33 cellular contexts compared by ENCODE assay signal in the genomic region with DNA sequence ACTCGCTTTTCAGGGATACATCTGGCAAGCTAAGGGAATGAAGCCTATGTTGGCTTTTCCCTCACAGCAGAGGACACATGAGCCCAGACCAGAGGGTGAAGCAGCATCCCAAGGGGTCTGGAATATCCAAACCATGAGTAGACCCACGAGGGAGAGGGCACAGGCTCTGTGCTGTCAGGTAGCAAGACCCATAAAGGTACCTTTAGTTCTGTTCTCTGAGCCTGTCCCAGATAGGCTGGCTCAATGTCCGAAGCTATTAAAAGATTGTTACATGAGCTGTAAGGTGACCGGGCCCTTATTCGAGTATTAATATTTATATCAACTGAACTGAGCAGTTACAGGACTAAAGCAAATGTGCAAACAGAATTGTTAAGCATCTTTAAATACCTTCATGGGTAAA.
"Had no signal": no experiment of that assay in that cellular context is flagged by ENCODE, and none has a peak within 500 bp of the region (broad histone marks: within the 10 kb centered on the region; RNA-seq: fewer than 3 reads in every experiment).

No MANE protein-coding gene starts in this region.

- H3K27ac ChIP-seq: ascending aorta, breast epithelium, Peyer's patch, WERI-Rb-1 had no signal

- H3K36me3 ChIP-seq: breast epithelium, Peyer's patch had no signal

- H3K4me3 ChIP-seq: ascending aorta, breast epithelium, K562, Peyer's patch had no signal

- ATAC-seq: activated T-cell treated with anti-CD3 and anti-CD28 coated beads, Interleukin-2, amount 50 U/mL, for 72 hours; K562; PC-3 had no signal

- H3K9me3 ChIP-seq: ascending aorta, breast epithelium, Peyer's patch had no signal

- H3K27me3 ChIP-seq: ascending aorta, breast epithelium, Peyer's patch had no signal

- DNase-seq: activated CD4-positive, alpha-beta memory T cell treated with anti-CD3 and anti-CD28 coated beads, Interleukin-2, amount 10 ng/mL, durations not matched to agents 7 days and 5 days; activated CD4-positive, alpha-beta T cell treated with anti-CD3 and anti-CD28 coated beads for 1 hour; activated CD4-positive, alpha-beta T cell treated with anti-CD3 and anti-CD28 coated beads for 48 hours; activated CD4-positive, CD25-positive, alpha-beta regulatory T cell; activated gamma-delta T cell; activated naive CD4-positive, alpha-beta T cell treated with Interleukin-2 at 50 U/mL for 16 hours; activated naive CD8-positive, alpha-beta T cell treated with anti-CD3 and anti-CD28 coated beads, Interleukin-2, amount 10 ng/mL, durations not matched to agents 7 days and 5 days; activated T-cell treated with anti-CD3 and anti-CD28 coated beads, Interleukin-2, amount 50 U/mL, for 1 hour; activated T-cell treated with anti-CD3 and anti-CD28 coated beads, Interleukin-2, amount 50 U/mL, for 72 hours; amygdala; caudate nucleus; IMR-90; NCI-H1048; NCI-H1105 treated with DMSO at 0.1 percent for 48 hours; NCI-H1436; NCI-H1694; NCI-H1930; NCI-H2081 treated with DMSO at 0.1 percent for 48 hours; NCI-H226; NCI-H446 treated with DMSO at 0.1 percent for 48 hours; NCI-H524; NK-92 treated with Interleukin-12 subunit alpha and Interleukin-12 subunit beta, amount 100 ng/mL, for 24 hours; PC-3; Peyer's patch; RPMI8226; SW 1271; T-helper 1 cell; T-helper 2 cell; T-helper 9 cell; WERI-Rb-1 had no signal

- H3K4me1 ChIP-seq: breast epithelium, Peyer's patch had no signal
